1 cellular context compared by ENCODE assay signal in the genomic region with DNA sequence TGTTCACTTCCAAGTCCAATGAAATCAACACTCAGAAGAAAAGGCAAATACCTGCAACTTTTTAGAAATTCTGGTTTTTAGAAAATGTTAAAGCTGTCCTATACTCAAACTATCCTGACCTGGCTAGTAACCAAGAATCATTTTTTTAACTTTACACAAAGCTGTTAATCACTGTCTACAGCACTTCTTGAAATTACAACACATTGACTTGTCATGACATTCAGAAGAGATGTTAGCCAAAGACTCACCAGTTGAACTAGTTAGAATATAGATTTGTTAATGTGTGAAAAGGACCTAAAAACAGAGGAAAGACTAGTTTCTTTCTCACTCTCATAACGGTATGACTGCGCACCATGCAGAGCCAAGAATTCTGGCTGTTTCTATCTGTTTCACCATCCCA.
TF ChIP-seq lines count a peak whose summit lies in the region.

No MANE protein-coding gene starts in this region.

TF ChIP-seq in IMR-90, 13 proteins besides CTCF, POLR2A, EP300 and RAD21 (continued from another document):
- TF ChIP-seq, protein P1, sequence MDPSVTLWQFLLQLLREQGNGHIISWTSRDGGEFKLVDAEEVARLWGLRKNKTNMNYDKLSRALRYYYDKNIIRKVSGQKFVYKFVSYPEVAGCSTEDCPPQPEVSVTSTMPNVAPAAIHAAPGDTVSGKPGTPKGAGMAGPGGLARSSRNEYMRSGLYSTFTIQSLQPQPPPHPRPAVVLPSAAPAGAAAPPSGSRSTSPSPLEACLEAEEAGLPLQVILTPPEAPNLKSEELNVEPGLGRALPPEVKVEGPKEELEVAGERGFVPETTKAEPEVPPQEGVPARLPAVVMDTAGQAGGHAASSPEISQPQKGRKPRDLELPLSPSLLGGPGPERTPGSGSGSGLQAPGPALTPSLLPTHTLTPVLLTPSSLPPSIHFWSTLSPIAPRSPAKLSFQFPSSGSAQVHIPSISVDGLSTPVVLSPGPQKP (IDR thresholded peaks at IDR 0.05; ENCODE audit: borderline replicate concordance, low read depth, low read length), result no peak
TF ChIP-seq in IMR-90: peak in this region for 0.
